2 cellular contexts compared by ENCODE assay signal in the genomic region with DNA sequence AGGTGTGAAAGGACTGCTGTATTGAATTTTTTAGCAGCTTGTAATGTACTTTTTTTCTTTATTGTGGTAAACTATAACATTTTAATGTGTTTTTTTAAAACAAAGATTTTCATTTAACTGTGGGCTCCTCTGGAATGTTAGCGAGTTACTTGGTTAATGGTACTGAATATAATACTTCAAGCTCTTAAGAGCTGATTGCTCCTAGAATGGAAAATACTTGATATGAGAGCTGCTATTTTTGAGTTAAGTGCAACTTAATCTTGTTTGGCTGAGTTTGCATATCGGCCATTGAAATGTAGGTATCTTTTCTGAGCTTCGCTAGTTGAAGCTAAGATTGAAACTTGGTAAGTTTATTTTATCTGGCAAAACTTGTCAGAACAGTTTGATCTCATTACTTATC.
TF ChIP-seq lines count a peak whose summit lies in the region.

No MANE protein-coding gene starts in this region.

TF ChIP-seq in GM12878, 131 proteins besides CTCF, POLR2A, EP300 and RAD21:
- TF ChIP-seq BRCA1 (IDR thresholded peaks at IDR 0.05; ENCODE audit: low read depth, low read length) = no peak
- TF ChIP-seq, protein P1, sequence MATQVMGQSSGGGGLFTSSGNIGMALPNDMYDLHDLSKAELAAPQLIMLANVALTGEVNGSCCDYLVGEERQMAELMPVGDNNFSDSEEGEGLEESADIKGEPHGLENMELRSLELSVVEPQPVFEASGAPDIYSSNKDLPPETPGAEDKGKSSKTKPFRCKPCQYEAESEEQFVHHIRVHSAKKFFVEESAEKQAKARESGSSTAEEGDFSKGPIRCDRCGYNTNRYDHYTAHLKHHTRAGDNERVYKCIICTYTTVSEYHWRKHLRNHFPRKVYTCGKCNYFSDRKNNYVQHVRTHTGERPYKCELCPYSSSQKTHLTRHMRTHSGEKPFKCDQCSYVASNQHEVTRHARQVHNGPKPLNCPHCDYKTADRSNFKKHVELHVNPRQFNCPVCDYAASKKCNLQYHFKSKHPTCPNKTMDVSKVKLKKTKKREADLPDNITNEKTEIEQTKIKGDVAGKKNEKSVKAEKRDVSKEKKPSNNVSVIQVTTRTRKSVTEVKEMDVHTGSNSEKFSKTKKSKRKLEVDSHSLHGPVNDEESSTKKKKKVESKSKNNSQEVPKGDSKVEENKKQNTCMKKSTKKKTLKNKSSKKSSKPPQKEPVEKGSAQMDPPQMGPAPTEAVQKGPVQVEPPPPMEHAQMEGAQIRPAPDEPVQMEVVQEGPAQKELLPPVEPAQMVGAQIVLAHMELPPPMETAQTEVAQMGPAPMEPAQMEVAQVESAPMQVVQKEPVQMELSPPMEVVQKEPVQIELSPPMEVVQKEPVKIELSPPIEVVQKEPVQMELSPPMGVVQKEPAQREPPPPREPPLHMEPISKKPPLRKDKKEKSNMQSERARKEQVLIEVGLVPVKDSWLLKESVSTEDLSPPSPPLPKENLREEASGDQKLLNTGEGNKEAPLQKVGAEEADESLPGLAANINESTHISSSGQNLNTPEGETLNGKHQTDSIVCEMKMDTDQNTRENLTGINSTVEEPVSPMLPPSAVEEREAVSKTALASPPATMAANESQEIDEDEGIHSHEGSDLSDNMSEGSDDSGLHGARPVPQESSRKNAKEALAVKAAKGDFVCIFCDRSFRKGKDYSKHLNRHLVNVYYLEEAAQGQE (IDR thresholded peaks at IDR 0.05; ENCODE audit: low read depth, low read length) = no peak
- TF ChIP-seq SIX5 (IDR thresholded peaks at IDR 0.05; ENCODE audit: low read depth, low read length, severe bottlenecking) = no peak
- no peak for TF ChIP-seq GABPA (IDR thresholded peaks at IDR 0.05; ENCODE audit: low read depth)
- TF ChIP-seq FOXK2 (IDR thresholded peaks at IDR 0.05) = no peak
- no peak for TF ChIP-seq SMARCA5 (IDR thresholded peaks at IDR 0.05)
- no peak for TF ChIP-seq SRF (IDR thresholded peaks at IDR 0.05; ENCODE audit: low read depth in 2 of 2, low read length in 2 of 2)
- TF ChIP-seq ASH2L (IDR thresholded peaks at IDR 0.05; ENCODE audit: borderline replicate concordance, low read depth) = no peak
- TF ChIP-seq, protein P2, sequence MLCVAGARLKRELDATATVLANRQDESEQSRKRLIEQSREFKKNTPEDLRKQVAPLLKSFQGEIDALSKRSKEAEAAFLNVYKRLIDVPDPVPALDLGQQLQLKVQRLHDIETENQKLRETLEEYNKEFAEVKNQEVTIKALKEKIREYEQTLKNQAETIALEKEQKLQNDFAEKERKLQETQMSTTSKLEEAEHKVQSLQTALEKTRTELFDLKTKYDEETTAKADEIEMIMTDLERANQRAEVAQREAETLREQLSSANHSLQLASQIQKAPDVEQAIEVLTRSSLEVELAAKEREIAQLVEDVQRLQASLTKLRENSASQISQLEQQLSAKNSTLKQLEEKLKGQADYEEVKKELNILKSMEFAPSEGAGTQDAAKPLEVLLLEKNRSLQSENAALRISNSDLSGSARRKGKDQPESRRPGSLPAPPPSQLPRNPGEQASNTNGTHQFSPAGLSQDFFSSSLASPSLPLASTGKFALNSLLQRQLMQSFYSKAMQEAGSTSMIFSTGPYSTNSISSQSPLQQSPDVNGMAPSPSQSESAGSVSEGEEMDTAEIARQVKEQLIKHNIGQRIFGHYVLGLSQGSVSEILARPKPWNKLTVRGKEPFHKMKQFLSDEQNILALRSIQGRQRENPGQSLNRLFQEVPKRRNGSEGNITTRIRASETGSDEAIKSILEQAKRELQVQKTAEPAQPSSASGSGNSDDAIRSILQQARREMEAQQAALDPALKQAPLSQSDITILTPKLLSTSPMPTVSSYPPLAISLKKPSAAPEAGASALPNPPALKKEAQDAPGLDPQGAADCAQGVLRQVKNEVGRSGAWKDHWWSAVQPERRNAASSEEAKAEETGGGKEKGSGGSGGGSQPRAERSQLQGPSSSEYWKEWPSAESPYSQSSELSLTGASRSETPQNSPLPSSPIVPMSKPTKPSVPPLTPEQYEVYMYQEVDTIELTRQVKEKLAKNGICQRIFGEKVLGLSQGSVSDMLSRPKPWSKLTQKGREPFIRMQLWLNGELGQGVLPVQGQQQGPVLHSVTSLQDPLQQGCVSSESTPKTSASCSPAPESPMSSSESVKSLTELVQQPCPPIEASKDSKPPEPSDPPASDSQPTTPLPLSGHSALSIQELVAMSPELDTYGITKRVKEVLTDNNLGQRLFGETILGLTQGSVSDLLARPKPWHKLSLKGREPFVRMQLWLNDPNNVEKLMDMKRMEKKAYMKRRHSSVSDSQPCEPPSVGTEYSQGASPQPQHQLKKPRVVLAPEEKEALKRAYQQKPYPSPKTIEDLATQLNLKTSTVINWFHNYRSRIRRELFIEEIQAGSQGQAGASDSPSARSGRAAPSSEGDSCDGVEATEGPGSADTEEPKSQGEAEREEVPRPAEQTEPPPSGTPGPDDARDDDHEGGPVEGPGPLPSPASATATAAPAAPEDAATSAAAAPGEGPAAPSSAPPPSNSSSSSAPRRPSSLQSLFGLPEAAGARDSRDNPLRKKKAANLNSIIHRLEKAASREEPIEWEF (IDR thresholded peaks at IDR 0.05; ENCODE audit: insufficient replicate concordance, low read depth, low read length) = no peak
- TF ChIP-seq ZNF24 (IDR thresholded peaks at IDR 0.05) = no peak
- no peak for TF ChIP-seq STAT3 (IDR thresholded peaks at IDR 0.05; ENCODE audit: low read depth, low read length)
- TF ChIP-seq, protein P3, sequence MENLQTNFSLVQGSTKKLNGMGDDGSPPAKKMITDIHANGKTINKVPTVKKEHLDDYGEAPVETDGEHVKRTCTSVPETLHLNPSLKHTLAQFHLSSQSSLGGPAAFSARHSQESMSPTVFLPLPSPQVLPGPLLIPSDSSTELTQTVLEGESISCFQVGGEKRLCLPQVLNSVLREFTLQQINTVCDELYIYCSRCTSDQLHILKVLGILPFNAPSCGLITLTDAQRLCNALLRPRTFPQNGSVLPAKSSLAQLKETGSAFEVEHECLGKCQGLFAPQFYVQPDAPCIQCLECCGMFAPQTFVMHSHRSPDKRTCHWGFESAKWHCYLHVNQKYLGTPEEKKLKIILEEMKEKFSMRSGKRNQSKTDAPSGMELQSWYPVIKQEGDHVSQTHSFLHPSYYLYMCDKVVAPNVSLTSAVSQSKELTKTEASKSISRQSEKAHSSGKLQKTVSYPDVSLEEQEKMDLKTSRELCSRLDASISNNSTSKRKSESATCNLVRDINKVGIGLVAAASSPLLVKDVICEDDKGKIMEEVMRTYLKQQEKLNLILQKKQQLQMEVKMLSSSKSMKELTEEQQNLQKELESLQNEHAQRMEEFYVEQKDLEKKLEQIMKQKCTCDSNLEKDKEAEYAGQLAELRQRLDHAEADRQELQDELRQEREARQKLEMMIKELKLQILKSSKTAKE (IDR thresholded peaks at IDR 0.05; ENCODE audit: low read depth, poor library complexity, severe bottlenecking) = no peak
- TF ChIP-seq CREM (IDR thresholded peaks at IDR 0.05; ENCODE audit: low read depth) = no peak

TF ChIP-seq in neural cell, 6 proteins besides CTCF, POLR2A, EP300 and RAD21:
- TF ChIP-seq EZH2 (IDR thresholded peaks at IDR 0.05; ENCODE audit: borderline replicate concordance, insufficient read depth, low read length, poor library complexity, severe bottlenecking) (no peak), POLR2AphosphoS5 (IDR thresholded peaks at IDR 0.05) (no peak), MXI1 (conservative IDR thresholded peaks at IDR 0.05; ENCODE audit: poor library complexity, severe bottlenecking) (no peak), TAF1 (IDR thresholded peaks at IDR 0.05; ENCODE audit: low read depth) (no peak), SMC3 (conservative IDR thresholded peaks at IDR 0.05; ENCODE audit: poor library complexity) (no peak)
- TF ChIP-seq, protein P1 (IDR thresholded peaks at IDR 0.05; ENCODE audit: borderline replicate concordance) = no peak
TF ChIP-seq in neural cell: peak in this region for 0.
